12 cellular contexts compared by ENCODE assay signal in the genomic region with DNA sequence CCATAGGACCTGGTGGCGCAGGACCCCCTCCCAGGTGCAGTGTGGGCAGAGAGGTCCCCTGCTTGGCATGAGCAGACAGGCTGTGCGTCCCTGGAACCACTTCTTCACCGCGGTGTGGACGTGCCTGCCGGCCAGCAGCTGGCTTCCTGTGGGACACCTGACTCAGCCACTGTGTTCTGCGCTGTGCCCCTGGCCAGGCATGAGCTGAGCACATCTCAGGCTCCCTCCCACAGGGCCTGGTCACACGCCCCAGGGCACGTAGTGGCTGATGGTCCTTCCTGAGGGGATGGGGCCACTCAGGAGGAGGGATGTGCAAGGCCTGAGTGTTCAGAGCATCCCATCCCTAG. TPM values are rescaled to one million over a fixed set of nuclear protein-coding genes. Genes with fewer than 3 reads are reported as not detected.
DNase-seq lines count a peak whose midpoint lies in the region; ATAC-seq and TF ChIP-seq lines count a peak whose summit lies in the region.
"Had no signal": no experiment of that assay in that cellular context is flagged by ENCODE, and none has a peak within 500 bp of the region (broad histone marks: within the 10 kb centered on the region; RNA-seq: fewer than 3 reads in every experiment).

No MANE protein-coding gene starts in this region.

- no peaks in the 10 kb centered on the region for H3K9me3 ChIP-seq in RWPE2 (ENCODE audit: severe bottlenecking)

- TF ChIP-seq POLR2A in erythroblast (IDR thresholded peaks at IDR 0.05; ENCODE audit: low read length): no peak

- no peaks in the 10 kb centered on the region for H3K27me3 Mint-ChIP-seq in osteocyte (ENCODE audit: unreplicated experiment)
- H3K27me3 Mint-ChIP-seq in activated CD8-positive, alpha-beta T cell treated with anti-CD3 and anti-CD28 coated beads, Interleukin-2, amount 10 ng/mL, durations not matched to agents 7 days and 5 days (ENCODE audit: low read depth): peaks cover 9% of the 10 kb centered on the region
- H3K27me3 Mint-ChIP-seq: brain had no signal

- no peaks in the 10 kb centered on the region for H3K36me3 ChIP-seq in RWPE2 (ENCODE audit: low read depth)

- peak overlapping the region; percentile 91 for H3K27ac ChIP-seq in RWPE2 (ENCODE audit: poor library complexity, severe bottlenecking)

- no peak overlapping the region for H3K4me3 ChIP-seq in RWPE2 (ENCODE audit: severe bottlenecking)
- no peak overlapping the region for H3K4me3 ChIP-seq in fibroblast of pulmonary artery (replicated peaks; ENCODE audit: low read depth, low read length)

- TF ChIP-seq CTCF in RWPE2 (IDR thresholded peaks at IDR 0.05; ENCODE audit: poor library complexity, severe bottlenecking): no peak
- no peak for TF ChIP-seq CTCF in fibroblast of pulmonary artery (IDR thresholded peaks at IDR 0.05; ENCODE audit: low read length, missing control alignments)
- TF ChIP-seq CTCF in osteocyte (IDR thresholded peaks at IDR 0.05): no peak

- peaks cover 69% of the 10 kb centered on the region for H3K4me1 Mint-ChIP-seq in osteocyte (ENCODE audit: unreplicated experiment)
- H3K4me1 Mint-ChIP-seq in activated CD8-positive, alpha-beta T cell treated with anti-CD3 and anti-CD28 coated beads, Interleukin-2, amount 10 ng/mL, durations not matched to agents 7 days and 5 days (ENCODE audit: low read depth): peaks cover 10% of the 10 kb centered on the region

- POLR2A ChIA-PET in activated CD8-positive, alpha-beta T cell treated with anti-CD3 and anti-CD28 coated beads, Interleukin-2, amount 10 ng/mL, durations not matched to agents 7 days and 5 days (lab: Charles Lee): no interaction called here

- H3K9me3 Mint-ChIP-seq in osteocyte (ENCODE audit: unreplicated experiment): no peaks in the 10 kb centered on the region
- no peaks in the 10 kb centered on the region for H3K9me3 Mint-ChIP-seq in activated CD8-positive, alpha-beta T cell treated with anti-CD3 and anti-CD28 coated beads, Interleukin-2, amount 10 ng/mL, durations not matched to agents 7 days and 5 days (ENCODE audit: insufficient read depth)
- H3K9me3 Mint-ChIP-seq: brain had no signal

- CTCF ChIA-PET in activated CD8-positive, alpha-beta T cell treated with anti-CD3 and anti-CD28 coated beads, Interleukin-2, amount 10 ng/mL, durations not matched to agents 7 days and 5 days (lab: Charles Lee): interaction anchor here (2.1 kb wide), 1 partner anchor 13 kb away, joined by 6 read pairs; no protein-coding TSS in a partner anchor

- peak; percentile 69 for DNase-seq in A172 (ENCODE audit: low spot score)
- no peak for DNase-seq in RWPE2 (ENCODE audit: low spot score)
- DNase-seq in fibroblast of pulmonary artery (ENCODE audit: low read depth): peak; percentile 21
- no peak for DNase-seq in osteocyte (ENCODE audit: extremely low spot score, unreplicated experiment)
- DNase-seq in COLO829 (ENCODE audit: low spot score): no peak
- no peak for DNase-seq in activated CD8-positive, alpha-beta T cell treated with anti-CD3 and anti-CD28 coated beads, Interleukin-2, amount 10 ng/mL, durations not matched to agents 7 days and 5 days
- DNase-seq in erythroblast (lab: John Stamatoyannopoulos, UW): no peak
- DNase-seq: activated CD8-positive, alpha-beta memory T cell treated with anti-CD3 and anti-CD28 coated beads for 24 hours; NCI-H2029 treated with DMSO at 0.1 percent for 48 hours; stimulated activated naive CD4-positive, alpha-beta T cell had no signal

- H3K4me3 Mint-ChIP-seq in osteocyte (ENCODE audit: unreplicated experiment): no peak overlapping the region
- H3K4me3 Mint-ChIP-seq in activated CD8-positive, alpha-beta T cell treated with anti-CD3 and anti-CD28 coated beads, Interleukin-2, amount 10 ng/mL, durations not matched to agents 7 days and 5 days: no peak overlapping the region
- H3K4me3 Mint-ChIP-seq: brain had no signal

- no peaks in the 10 kb centered on the region for H3K27me3 ChIP-seq in RWPE2 (ENCODE audit: insufficient read depth, poor library complexity, severe bottlenecking)

- ATAC-seq in RWPE2 (ENCODE audit: low read depth) (no peak), GM21825 (IDR thresholded peaks at IDR 0.05; ENCODE audit: unreplicated experiment) (no peak)
- no peak for ATAC-seq in activated CD8-positive, alpha-beta T cell treated with anti-CD3 and anti-CD28 coated beads, Interleukin-2, amount 10 ng/mL, durations not matched to agents 7 days and 5 days

- H3K27ac Mint-ChIP-seq in osteocyte (ENCODE audit: unreplicated experiment): peak overlapping the region; percentile 97
- no peak overlapping the region for H3K27ac Mint-ChIP-seq in activated CD8-positive, alpha-beta T cell treated with anti-CD3 and anti-CD28 coated beads, Interleukin-2, amount 10 ng/mL, durations not matched to agents 7 days and 5 days

- H3K36me3 Mint-ChIP-seq in osteocyte (ENCODE audit: unreplicated experiment): peaks cover 3% of the 10 kb centered on the region
- H3K36me3 Mint-ChIP-seq in activated CD8-positive, alpha-beta T cell treated with anti-CD3 and anti-CD28 coated beads, Interleukin-2, amount 10 ng/mL, durations not matched to agents 7 days and 5 days (ENCODE audit: low read depth): no peaks in the 10 kb centered on the region

- peaks cover 43% of the 10 kb centered on the region for H3K4me1 ChIP-seq in RWPE2 (ENCODE audit: insufficient read depth, poor library complexity, severe bottlenecking)

RNA-seq across cellular contexts. Expression of gene DEPP1, which starts 3.5 kb away (rescaled TPM):
- 2.2 and 6.5 TPM in 2 replicates for total RNA-seq in A172 (2014; rRNA removed; shearing (Covaris generic))
- 10.3 and 10.4 TPM in 2 replicates for total RNA-seq in osteocyte
- not detected for total RNA-seq in activated CD8-positive, alpha-beta T cell treated with anti-CD3 and anti-CD28 coated beads, Interleukin-2, amount 10 ng/mL, durations not matched to agents 7 days and 5 days

RNA-seq across cellular contexts. Expression of gene ZNF22, which starts 18.6 kb away (rescaled TPM):
- total RNA-seq in A172 (2014; rRNA removed; shearing (Covaris generic)): 7.0 and 7.9 TPM in 2 replicates
- total RNA-seq in osteocyte: 22.9 and 23.4 TPM in 2 replicates
- total RNA-seq in activated CD8-positive, alpha-beta T cell treated with anti-CD3 and anti-CD28 coated beads, Interleukin-2, amount 10 ng/mL, durations not matched to agents 7 days and 5 days: 10 to 100 TPM; 44.6 to 45.2 TPM

RNA-seq across cellular contexts. Expression of gene RASSF4, which starts 22.5 kb away (rescaled TPM):
- total RNA-seq in A172 (2014; rRNA removed; shearing (Covaris generic)): 3.2 and 9.6 TPM in 2 replicates
- total RNA-seq in osteocyte: 11.7 and 11.8 TPM in 2 replicates
- total RNA-seq in activated CD8-positive, alpha-beta T cell treated with anti-CD3 and anti-CD28 coated beads, Interleukin-2, amount 10 ng/mL, durations not matched to agents 7 days and 5 days: 1 to 10 TPM in 1 of 2 experiments, under 1 TPM in 1; 0.76 to 1.6 TPM

Comparison
In these comparisons a context has a peak if more than half of its experiments do, and no peak if none do; other contexts are left out.
1. DNase-seq: peak in A172 (single experiment) and fibroblast of pulmonary artery (single experiment); none in RWPE2 (single experiment), osteocyte (single experiment), COLO829 (single experiment), activated CD8-positive, alpha-beta T cell treated with anti-CD3 and anti-CD28 coated beads, Interleukin-2, amount 10 ng/mL, durations not matched to agents 7 days and 5 days (single experiment) and erythroblast (0 of 2).